Comparison of ENCODE assay signal across 8 cellular contexts in the genomic region with DNA sequence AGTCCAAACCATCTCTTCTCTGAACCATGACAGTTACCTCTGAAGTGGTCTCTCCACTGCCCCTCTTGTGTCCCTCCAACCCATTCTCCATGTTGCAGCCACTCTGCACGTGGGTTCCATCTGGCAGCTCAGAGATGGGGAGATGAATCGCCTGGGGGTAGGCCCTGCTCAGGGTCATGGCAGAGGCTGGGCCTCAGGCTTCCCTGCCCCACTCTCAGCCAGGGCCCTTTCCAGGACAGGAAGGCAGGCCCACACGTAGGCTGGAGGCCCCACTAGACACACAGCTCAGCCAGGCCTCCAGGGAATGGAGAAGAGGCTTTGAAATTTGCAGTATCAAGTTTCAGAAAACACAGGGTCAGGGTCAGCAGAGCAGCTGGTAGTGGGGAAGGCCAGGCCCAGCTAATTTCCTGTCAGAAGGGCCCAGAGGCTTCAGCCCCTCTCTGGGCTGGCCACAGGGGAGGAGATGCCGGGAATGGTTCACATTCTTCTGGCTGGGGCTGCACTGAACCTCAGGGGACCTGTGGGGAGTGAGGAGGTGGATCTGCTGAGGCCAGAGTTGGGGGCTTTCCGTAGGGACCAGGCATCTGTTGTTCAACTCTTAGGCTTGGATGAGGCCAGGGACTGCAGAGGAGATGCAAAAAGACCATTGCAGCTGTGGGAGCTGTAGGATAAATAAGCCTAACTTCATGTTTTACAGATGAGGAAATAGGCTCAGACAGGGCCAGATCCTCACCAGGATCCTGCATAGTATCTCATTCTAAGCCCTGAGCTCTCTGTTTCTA.
A peak's percentile ranks its signal among the peaks of the same experiment; 100 is the strongest.
DNase-seq lines count a peak whose midpoint lies in the region; TF ChIP-seq lines count a peak whose summit lies in the region.

No MANE protein-coding gene starts in this region.

- intact Hi-C loops in CD14-positive monocyte (cut with micrococcal nuclease), result no loop called here

- in situ Hi-C loops in GM23248 (cut with MboI), result loop anchor here (10.0 kb wide), 1 partner anchor 209 kb away; no protein-coding TSS in a partner anchor

- H3K9ac ChIP-seq in GM23248, result peak overlapping the region; percentile 50

- H3K4me2 ChIP-seq in GM23248 (ENCODE audit: unreplicated experiment), result peak overlapping the region; percentile 62

- peaks cover 26% of the 10 kb centered on the region for H3F3A ChIP-seq in GM23248 (ENCODE audit: insufficient read depth)

- H3K9me3 Mint-ChIP-seq in CD14-positive monocyte, result peaks cover 0 to 4% (median 0%) of the 10 kb centered on the region in 7 donors

- peak overlapping the region in 3 of 7 donors; percentile 12 to 43 (median 39) for H3K27ac Mint-ChIP-seq in CD14-positive monocyte

- H3K27ac ChIP-seq in GM23248, result peak overlapping the region; percentile 82
- peak overlapping the region; percentile 46 to 70 for H3K27ac ChIP-seq in right atrium auricular region

- no peaks in the 10 kb centered on the region for H3K27me3 ChIP-seq in GM23248 (replicated peaks; ENCODE audit: insufficient read depth)
- no peaks in the 10 kb centered on the region for H3K27me3 ChIP-seq in right atrium auricular region

- DNase-seq in GM23248 (peak; percentile 57), SK-N-DZ (ENCODE audit: low spot score) (peak; percentile 95), right atrium auricular region (ENCODE audit: low spot score) (no peak), stromal cell of bone marrow (ENCODE audit: low read depth) (peak; percentile 66), CD14-positive monocyte (ENCODE audit: low spot score) (no peak), NCI-H1048 (lab: John Stamatoyannopoulos, UW) (no peak), SIG-M5 (lab: John Stamatoyannopoulos, UW) (no peak), GM20000 (ENCODE audit: low spot score) (no peak)

- 39 to 45% methylated on average over 5 of the region's 5 CpGs for WGBS in GM23248 (ENCODE audit: low coverage in 1 of 2, low lambda C conversion rate in 2 of 2, missing lambda C conversion rate in 2 of 2), 2 experiments

- H3K9me3 ChIP-seq in GM23248 (ENCODE audit: low read depth) (no peaks in the 10 kb centered on the region), right atrium auricular region (no peaks in the 10 kb centered on the region)

- TF ChIP-seq CTCF in right atrium auricular region (IDR thresholded peaks at IDR 0.05) (no peak), CD14-positive monocyte (IDR thresholded peaks at IDR 0.05) (no peak), GM20000 (IDR thresholded peaks at IDR 0.05; ENCODE audit: extremely low read depth, missing control alignments) (no peak)

- H3K4me1 Mint-ChIP-seq in CD14-positive monocyte, result peaks cover under 1% of the 10 kb centered on the region

- H3K4me3 ChIP-seq in GM23248 (no peak overlapping the region), right atrium auricular region (no peak overlapping the region)

- peak overlapping the region; percentile 13; the same call in 1 of the 2 replicates for H2AFZ ChIP-seq in GM23248

- peaks cover 0 to 2% (median 0%) of the 10 kb centered on the region in 3 donors for H3K27me3 Mint-ChIP-seq in CD14-positive monocyte (ENCODE audit: low read depth in 3 of 3)

- H3K4me1 ChIP-seq in GM23248 (ENCODE audit: insufficient read depth) (peaks cover 34% of the 10 kb centered on the region), right atrium auricular region (peaks cover 0 to 29% of the 10 kb centered on the region in 2 donors)

- H3K79me2 ChIP-seq in GM23248 (ENCODE audit: insufficient read depth), result peaks cover 22% of the 10 kb centered on the region

- H4K20me1 ChIP-seq in GM23248 (ENCODE audit: insufficient read depth), result no peaks in the 10 kb centered on the region

- H3K9me2 ChIP-seq in GM23248 (ENCODE audit: insufficient read depth), result no peaks in the 10 kb centered on the region; the same call in 1 of the 2 replicates

- peaks cover 6 to 8% of the 10 kb centered on the region in 2 donors for H3K36me3 Mint-ChIP-seq in CD14-positive monocyte

- H3K36me3 ChIP-seq in GM23248 (ENCODE audit: low read depth) (no peaks in the 10 kb centered on the region), right atrium auricular region (no peaks in the 10 kb centered on the region)

- H3K4me3 Mint-ChIP-seq in CD14-positive monocyte, result no peak overlapping the region

Comparison
In these comparisons a context has a peak if more than half of its experiments do, and no peak if none do; other contexts are left out.
1. DNase-seq: peak in GM23248 (single experiment), SK-N-DZ (single experiment) and stromal cell of bone marrow (single experiment); none in right atrium auricular region (single experiment), CD14-positive monocyte (single experiment), NCI-H1048 (single experiment), SIG-M5 (single experiment) and GM20000 (single experiment).